Comparison of ENCODE assay signal across 2 cellular contexts in genomic region chr6:87264481-87264880, GRCh38.
A peak's percentile ranks its signal among the peaks of the same experiment; 100 is the strongest.
TF ChIP-seq lines count a peak whose summit lies in the region.

No MANE protein-coding gene starts in this region.

TF ChIP-seq in GM12878, 131 proteins besides CTCF, POLR2A, EP300 and RAD21:
- TF ChIP-seq ZNF687 (IDR thresholded peaks at IDR 0.05) (no peak), ELK1 (IDR thresholded peaks at IDR 0.05; ENCODE audit: low read depth, low read length) (no peak), BMI1 (IDR thresholded peaks at IDR 0.05; ENCODE audit: borderline replicate concordance) (no peak), POLR2AphosphoS2 (IDR thresholded peaks at IDR 0.05; ENCODE audit: low read depth, low read length) (peak; percentile 54; the same call in 1 of the 2 replicates), POLR2AphosphoS5 (IDR thresholded peaks at IDR 0.05; ENCODE audit: low read length) (peak; percentile 30; the same call in 1 of the 2 replicates), STAT3 (IDR thresholded peaks at IDR 0.05; ENCODE audit: low read depth, low read length) (no peak), GABPA (IDR thresholded peaks at IDR 0.05; ENCODE audit: low read depth) (no peak), E4F1 (IDR thresholded peaks at IDR 0.05; ENCODE audit: borderline replicate concordance, partially characterized antibody) (no peak), MYB (IDR thresholded peaks at IDR 0.05; ENCODE audit: borderline replicate concordance, low read depth, low read length) (no peak)

TF ChIP-seq in SK-N-SH, 30 proteins besides CTCF, POLR2A, EP300 and RAD21:
- TF ChIP-seq CHD2 (IDR thresholded peaks at IDR 0.05; ENCODE audit: low read length, partially characterized antibody): no peak
- no peak for TF ChIP-seq FOXJ3 (CRISPR knock-in tag; IDR thresholded peaks at IDR 0.05)
- no peak for TF ChIP-seq RXRA (IDR thresholded peaks at IDR 0.05; ENCODE audit: borderline replicate concordance, low read depth)
- TF ChIP-seq GABPA (IDR thresholded peaks at IDR 0.05; ENCODE audit: low read depth): no peak
- no peak for TF ChIP-seq MAX (IDR thresholded peaks at IDR 0.05; ENCODE audit: low read depth)
- TF ChIP-seq ELF1 (IDR thresholded peaks at IDR 0.05): no peak
- TF ChIP-seq YY1 (IDR thresholded peaks at IDR 0.05; ENCODE audit: low read depth): no peak
- TF ChIP-seq TCF12 (IDR thresholded peaks at IDR 0.05): no peak
- no peak for TF ChIP-seq MEF2A (IDR thresholded peaks at IDR 0.05; ENCODE audit: borderline replicate concordance, low read depth)
- TF ChIP-seq RFX5 (IDR thresholded peaks at IDR 0.05; ENCODE audit: low read length): no peak
- no peak for TF ChIP-seq RCOR1 (IDR thresholded peaks at IDR 0.05; ENCODE audit: low read length)
- TF ChIP-seq FOSL2 (IDR thresholded peaks at IDR 0.05; ENCODE audit: borderline replicate concordance, low read depth): no peak
- TF ChIP-seq POLR2AphosphoS5 (IDR thresholded peaks at IDR 0.05; ENCODE audit: low read depth, low read length): no peak
- TF ChIP-seq TAF1 (IDR thresholded peaks at IDR 0.05; ENCODE audit: borderline replicate concordance, low read depth, low read length): no peak
- no peak for TF ChIP-seq ZBTB33 (IDR thresholded peaks at IDR 0.05; ENCODE audit: borderline replicate concordance, low read depth)
- TF ChIP-seq NRF1 (IDR thresholded peaks at IDR 0.05; ENCODE audit: low read depth, low read length): no peak
- no peak for TF ChIP-seq GATA2 (CRISPR knock-in tag; IDR thresholded peaks at IDR 0.05)
